Comparison of ENCODE assay signal across 20 cellular contexts in genomic region chr7:110940756-110941155, GRCh38.
"Had no signal": no experiment of that assay in that cellular context is flagged by ENCODE, and none has a peak within 500 bp of the region (broad histone marks: within the 10 kb centered on the region; RNA-seq: fewer than 3 reads in every experiment).

No MANE protein-coding gene starts in this region.

- H3K9ac ChIP-seq: neural progenitor cell had no signal

- H2AFZ ChIP-seq: neural progenitor cell had no signal

- FAIRE-seq: frontal cortex had no signal

- H3K27ac ChIP-seq: coronary artery, esophagus muscularis mucosa, left lung, neural progenitor cell, prostate gland, right atrium auricular region, sigmoid colon, stomach, thyroid gland had no signal

- H3K36me3 ChIP-seq: esophagus muscularis mucosa, left lung, neural progenitor cell, prostate gland, right atrium auricular region, sigmoid colon, stomach, thyroid gland had no signal

- DNase-seq: dermis blood vessel endothelial cell; effector memory CD4-positive, alpha-beta T cell; left cardiac atrium; left lung; mesenchymal stem cell; mucosa of descending colon; naive B cell; sigmoid colon; stimulated activated CD4-positive, alpha-beta T cell treated with anti-CD3 and anti-CD28 coated beads, Interleukin-2, amount 100 ng/mL, for 24 hours; stimulated activated CD4-positive, alpha-beta T cell treated with anti-CD3 and anti-CD28 coated beads, Interleukin-4, amount 100 ng/mL, for 24 hours; stimulated activated naive CD4-positive, alpha-beta T cell treated with Interleukin-2 at 50 U/mL for 16 hours; stomach; thyroid gland; trophoblast cell had no signal

- H3K4me3 ChIP-seq: coronary artery, esophagus muscularis mucosa, left lung, mucosa of descending colon, neural progenitor cell, prostate gland, right atrium auricular region, sigmoid colon, stomach, thyroid gland had no signal

- H3K27me3 ChIP-seq: esophagus muscularis mucosa, left lung, neural progenitor cell, right atrium auricular region, sigmoid colon, stomach, thyroid gland had no signal

- H3K9me3 ChIP-seq: esophagus muscularis mucosa, mucosa of descending colon, prostate gland, right atrium auricular region, sigmoid colon, thyroid gland had no signal

- H3K4me2 ChIP-seq: neural progenitor cell had no signal
